23 cellular contexts compared by ENCODE assay signal in genomic region chr12:2312156-2312555, GRCh38.
"Had no signal": no experiment of that assay in that cellular context is flagged by ENCODE, and none has a peak within 500 bp of the region (broad histone marks: within the 10 kb centered on the region; RNA-seq: fewer than 3 reads in every experiment).

No MANE protein-coding gene starts in this region.

- H3K4me1 ChIP-seq: breast epithelium, lower lobe of right lung had no signal

- H3K4me3 ChIP-seq: breast epithelium, heart right ventricle, left lung, lower lobe of right lung, mucosa of descending colon, tibial nerve, uterus had no signal

- H3K27me3 Mint-ChIP-seq: activated CD4-positive, alpha-beta T cell treated with anti-CD3 and anti-CD28 coated beads, Interleukin-2, amount 10 ng/mL, durations not matched to agents 7 days and 5 days; activated naive CD8-positive, alpha-beta T cell treated with anti-CD3 and anti-CD28 coated beads, Interleukin-2, amount 10 ng/mL, durations not matched to agents 7 days and 5 days had no signal

- DNase-seq: activated CD4-positive, alpha-beta memory T cell treated with anti-CD3 and anti-CD28 coated beads, Interleukin-2, amount 10 ng/mL, durations not matched to agents 7 days and 5 days; activated CD4-positive, alpha-beta T cell treated with anti-CD3 and anti-CD28 coated beads for 1 hour; activated CD4-positive, alpha-beta T cell treated with anti-CD3 and anti-CD28 coated beads, Interleukin-2, amount 10 ng/mL, durations not matched to agents 7 days and 5 days; activated CD8-positive, alpha-beta memory T cell treated with anti-CD3 and anti-CD28 coated beads, Interleukin-2, amount 50 U/mL, for 48 hours; activated gamma-delta T cell; activated naive CD4-positive, alpha-beta T cell treated with anti-CD3 and anti-CD28 coated beads, Interleukin-2, amount 10 ng/mL, durations not matched to agents 7 days and 5 days; activated naive CD8-positive, alpha-beta T cell treated with anti-CD3 and anti-CD28 coated beads, Interleukin-2, amount 10 ng/mL, durations not matched to agents 7 days and 5 days; activated T-cell treated with anti-CD3 and anti-CD28 coated beads, Interleukin-2, amount 50 U/mL, for 24 hours; central memory CD4-positive, alpha-beta T cell; foreskin melanocyte; heart right ventricle; left lung; lower lobe of right lung; mesendoderm; mucosa of descending colon; retina; stimulated activated naive CD4-positive, alpha-beta T cell; T-helper 2 cell; uterus had no signal

- H3K36me3 Mint-ChIP-seq: activated naive CD4-positive, alpha-beta T cell treated with anti-CD3 and anti-CD28 coated beads, Interleukin-2, amount 10 ng/mL, durations not matched to agents 7 days and 5 days; activated naive CD8-positive, alpha-beta T cell treated with anti-CD3 and anti-CD28 coated beads, Interleukin-2, amount 10 ng/mL, durations not matched to agents 7 days and 5 days had no signal

- H3K27ac ChIP-seq: breast epithelium, heart right ventricle, left lung, lower lobe of right lung, tibial nerve had no signal

- H3K9me3 Mint-ChIP-seq: activated CD4-positive, alpha-beta memory T cell treated with anti-CD3 and anti-CD28 coated beads, Interleukin-2, amount 10 ng/mL, durations not matched to agents 7 days and 5 days; activated CD4-positive, alpha-beta T cell treated with anti-CD3 and anti-CD28 coated beads, Interleukin-2, amount 10 ng/mL, durations not matched to agents 7 days and 5 days; activated naive CD4-positive, alpha-beta T cell treated with anti-CD3 and anti-CD28 coated beads, Interleukin-2, amount 10 ng/mL, durations not matched to agents 7 days and 5 days; activated naive CD8-positive, alpha-beta T cell treated with anti-CD3 and anti-CD28 coated beads, Interleukin-2, amount 10 ng/mL, durations not matched to agents 7 days and 5 days; activated T-cell treated with anti-CD3 and anti-CD28 coated beads, Interleukin-2, amount 50 U/mL, for 24 hours; nephron had no signal

- H3K27ac Mint-ChIP-seq: activated CD4-positive, alpha-beta memory T cell treated with anti-CD3 and anti-CD28 coated beads, Interleukin-2, amount 10 ng/mL, durations not matched to agents 7 days and 5 days; activated CD4-positive, alpha-beta T cell treated with anti-CD3 and anti-CD28 coated beads, Interleukin-2, amount 10 ng/mL, durations not matched to agents 7 days and 5 days; activated naive CD4-positive, alpha-beta T cell treated with anti-CD3 and anti-CD28 coated beads, Interleukin-2, amount 10 ng/mL, durations not matched to agents 7 days and 5 days; activated naive CD8-positive, alpha-beta T cell treated with anti-CD3 and anti-CD28 coated beads, Interleukin-2, amount 10 ng/mL, durations not matched to agents 7 days and 5 days; activated T-cell treated with anti-CD3 and anti-CD28 coated beads, Interleukin-2, amount 50 U/mL, for 24 hours; progenitor cell of endocrine pancreas had no signal

- H3K27me3 ChIP-seq: breast epithelium, heart right ventricle, left lung, tibial nerve, uterus had no signal

- H3K4me1 Mint-ChIP-seq: activated CD4-positive, alpha-beta memory T cell treated with anti-CD3 and anti-CD28 coated beads, Interleukin-2, amount 10 ng/mL, durations not matched to agents 7 days and 5 days; activated CD4-positive, alpha-beta T cell treated with anti-CD3 and anti-CD28 coated beads, Interleukin-2, amount 10 ng/mL, durations not matched to agents 7 days and 5 days; activated naive CD4-positive, alpha-beta T cell treated with anti-CD3 and anti-CD28 coated beads, Interleukin-2, amount 10 ng/mL, durations not matched to agents 7 days and 5 days; activated naive CD8-positive, alpha-beta T cell treated with anti-CD3 and anti-CD28 coated beads, Interleukin-2, amount 10 ng/mL, durations not matched to agents 7 days and 5 days had no signal

- ATAC-seq: heart right ventricle, left lung, lower lobe of right lung, mucosa of descending colon had no signal

- H3K9me3 ChIP-seq: left lung, lower lobe of right lung, mucosa of descending colon, uterus had no signal

- H3K36me3 ChIP-seq: breast epithelium, heart right ventricle, left lung, lower lobe of right lung, tibial nerve, uterus had no signal

- H3K4me3 Mint-ChIP-seq: activated CD4-positive, alpha-beta memory T cell treated with anti-CD3 and anti-CD28 coated beads, Interleukin-2, amount 10 ng/mL, durations not matched to agents 7 days and 5 days; activated CD4-positive, alpha-beta T cell treated with anti-CD3 and anti-CD28 coated beads, Interleukin-2, amount 10 ng/mL, durations not matched to agents 7 days and 5 days; activated naive CD4-positive, alpha-beta T cell treated with anti-CD3 and anti-CD28 coated beads, Interleukin-2, amount 10 ng/mL, durations not matched to agents 7 days and 5 days; activated naive CD8-positive, alpha-beta T cell treated with anti-CD3 and anti-CD28 coated beads, Interleukin-2, amount 10 ng/mL, durations not matched to agents 7 days and 5 days; activated T-cell treated with anti-CD3 and anti-CD28 coated beads, Interleukin-2, amount 50 U/mL, for 24 hours; nephron had no signal
